33 cellular contexts compared by ENCODE assay signal in genomic region chr11:33967451-33967850, GRCh38.
"Had no signal": no experiment of that assay in that cellular context is flagged by ENCODE, and none has a peak within 500 bp of the region (broad histone marks: within the 10 kb centered on the region; RNA-seq: fewer than 3 reads in every experiment).

No MANE protein-coding gene starts in this region.

- H3K4me2 ChIP-seq: hepatocyte had no signal

- H3K4me3 ChIP-seq: ascending aorta, breast epithelium, cardiac muscle cell, colonic mucosa, esophagus squamous epithelium, gastrocnemius medialis, heart right ventricle, hepatocyte had no signal

- H3K9me3 ChIP-seq: ascending aorta, breast epithelium, colonic mucosa, esophagus squamous epithelium, gastrocnemius medialis, heart right ventricle had no signal

- H3K79me2 ChIP-seq: hepatocyte had no signal

- H2AFZ ChIP-seq: hepatocyte had no signal

- H3K36me3 ChIP-seq: ascending aorta, breast epithelium, cardiac muscle cell, colonic mucosa, esophagus squamous epithelium, gastrocnemius medialis, heart right ventricle had no signal

- ATAC-seq: activated naive CD4-positive, alpha-beta T cell treated with anti-CD3 and anti-CD28 coated beads, Interleukin-2, amount 50 U/mL, for 72 hours; activated T-cell treated with anti-CD3 and anti-CD28 coated beads, Interleukin-2, amount 50 U/mL, for 72 hours; gastrocnemius medialis; heart right ventricle; WTC11 had no signal

- DNase-seq: activated CD4-positive, alpha-beta memory T cell treated with anti-CD3 and anti-CD28 coated beads, Interleukin-2, amount 10 ng/mL, durations not matched to agents 7 days and 5 days; activated CD4-positive, alpha-beta T cell treated with anti-CD3 and anti-CD28 coated beads for 1 hour; activated CD4-positive, alpha-beta T cell treated with anti-CD3 and anti-CD28 coated beads for 4 hours; activated CD4-positive, alpha-beta T cell treated with anti-CD3 and anti-CD28 coated beads, Interleukin-2, amount 10 ng/mL, durations not matched to agents 7 days and 5 days; activated CD4-positive, alpha-beta T cell treated with anti-CD3 and anti-CD28 coated beads, Interleukin-2, amount 50 U/mL, for 4 hours; activated CD8-positive, alpha-beta memory T cell treated with anti-CD3 and anti-CD28 coated beads, Interleukin-2, amount 50 U/mL, for 48 hours; activated gamma-delta T cell; activated naive CD4-positive, alpha-beta T cell; activated naive CD4-positive, alpha-beta T cell treated with anti-CD3 and anti-CD28 coated beads, Interleukin-2, amount 10 ng/mL, durations not matched to agents 7 days and 5 days; activated naive CD8-positive, alpha-beta T cell treated with anti-CD3 and anti-CD28 coated beads, Interleukin-2, amount 10 ng/mL, durations not matched to agents 7 days and 5 days; activated T-cell treated with anti-CD3 and anti-CD28 coated beads for 4 hours; activated T-cell treated with anti-CD3 and anti-CD28 coated beads, Interleukin-2, amount 50 U/mL, for 24 hours; activated T-cell treated with anti-CD3 and anti-CD28 coated beads, Interleukin-2, amount 50 U/mL, for 72 hours; central memory CD4-positive, alpha-beta T cell; cerebellar nuclear complex; colonic mucosa; effector CD8-positive, alpha-beta T cell; esophagus squamous epithelium; foreskin fibroblast; gastrocnemius medialis; heart right ventricle; T1000 had no signal

- FAIRE-seq: endometrium, endothelial cell of umbilical vein, TTC549 had no signal

- H3K4me1 ChIP-seq: ascending aorta, breast epithelium, colonic mucosa, gastrocnemius medialis had no signal

- H3K27me3 ChIP-seq: ascending aorta, breast epithelium, cardiac muscle cell, colonic mucosa, esophagus squamous epithelium, gastrocnemius medialis, hepatocyte had no signal

- H3K27ac ChIP-seq: ascending aorta, breast epithelium, cardiac muscle cell, colonic mucosa, epithelial cell of prostate, esophagus squamous epithelium, gastrocnemius medialis, heart right ventricle, hepatocyte, VCaP had no signal
